Comparison of ENCODE assay signal across 28 cellular contexts in genomic region chr17:36778458-36778857, GRCh38.
DNase-seq lines count a peak whose midpoint lies in the region; ATAC-seq and TF ChIP-seq lines count a peak whose summit lies in the region.
"Had no signal": no experiment of that assay in that cellular context is flagged by ENCODE, and none has a peak within 500 bp of the region (broad histone marks: within the 10 kb centered on the region; RNA-seq: fewer than 3 reads in every experiment).

No MANE protein-coding gene starts in this region.

- H3K4me2 ChIP-seq in PC-9 = no peak overlapping the region
- H3K4me2 ChIP-seq: neural progenitor cell had no signal

- peaks cover 89% of the 10 kb centered on the region for H3K27me3 ChIP-seq in PC-9 (ENCODE audit: insufficient read depth, low read depth)
- H3K27me3 ChIP-seq: neural progenitor cell, uterus had no signal

- no peaks in the 10 kb centered on the region for H3F3A ChIP-seq in PC-9 (ENCODE audit: insufficient read depth, low read depth)

- H3K27me3 Mint-ChIP-seq in activated CD4-positive, alpha-beta T cell treated with anti-CD3 and anti-CD28 coated beads for 36 hours = peaks cover 27% of the 10 kb centered on the region

- H3K4me3 ChIP-seq in HEK293 (ENCODE audit: low read depth, low read length) = no peak overlapping the region
- no peak overlapping the region for H3K4me3 ChIP-seq in PC-9
- H3K4me3 ChIP-seq: colonic mucosa, neural progenitor cell, suprapubic skin, uterus had no signal

- H3K9me3 ChIP-seq in HEK293 (ENCODE audit: control insufficient read depth, insufficient read depth, low read depth, low read length) = no peaks in the 10 kb centered on the region
- H3K9me3 ChIP-seq in PC-9 (ENCODE audit: insufficient read depth, low read depth) = no peaks in the 10 kb centered on the region
- H3K9me3 ChIP-seq: colonic mucosa, suprapubic skin, uterus had no signal

- intact Hi-C loops in PC-9 (cut with micrococcal nuclease; ENCODE audit: unreplicated experiment) = no loop called here
- intact Hi-C loops in activated CD4-positive, alpha-beta T cell treated with anti-CD3 and anti-CD28 coated beads for 36 hours (cut with DNase I, micrococcal nuclease) = loop anchor here in 1 of 2 experiments (10.0 kb wide), 1 partner anchor 116 kb away; no protein-coding TSS in a partner anchor

- H4K20me1 ChIP-seq in PC-9 (ENCODE audit: insufficient read depth) = no peaks in the 10 kb centered on the region; the same call in 1 of the 2 replicates

- no peak for ATAC-seq in activated CD4-positive, alpha-beta T cell treated with anti-CD3 and anti-CD28 coated beads for 36 hours
- no peak for ATAC-seq in activated naive CD4-positive, alpha-beta T cell treated with anti-CD3 and anti-CD28 coated beads, Interleukin-2, amount 50 U/mL, for 72 hours
- ATAC-seq: activated CD4-positive, CD25-positive, alpha-beta regulatory T cell treated with anti-CD3 and anti-CD28 coated beads, Interleukin-2, amount 50 U/mL, for 24 hours; activated CD8-positive, alpha-beta T cell treated with anti-CD3 and anti-CD28 coated beads for 36 hours; left cardiac atrium; stimulated activated naive B cell treated with anti-CD40 and anti-IgM and Interleukin-4, amounts not matched to agents 10 μg/mL and 1 μg/mL and 100 μg/mL, for 72 hours had no signal

- peak; percentile 12 for DNase-seq in COLO829 (ENCODE audit: low spot score)
- DNase-seq in PC-9 = peak; percentile 3 to 56
- peak; percentile 99 for DNase-seq in left kidney (ENCODE audit: low read depth, low spot score)
- no peak for DNase-seq in activated CD4-positive, alpha-beta T cell treated with anti-CD3 and anti-CD28 coated beads for 36 hours
- no peak for DNase-seq in activated T-cell treated with anti-CD3 and anti-CD28 coated beads for 4 hours
- no peak for DNase-seq in activated naive CD4-positive, alpha-beta T cell treated with anti-CD3 and anti-CD28 coated beads, Interleukin-2, amount 50 U/mL, for 72 hours (ENCODE audit: low spot score in 2 of 2)
- DNase-seq in NCI-H345 treated with DMSO at 0.1 percent for 48 hours (lab: John Stamatoyannopoulos, UW; ENCODE audit: unreplicated experiment) = no peak
- DNase-seq: activated CD8-positive, alpha-beta T cell treated with anti-CD3 and anti-CD28 coated beads for 36 hours; anterior cingulate cortex; colonic mucosa; effector CD8-positive, alpha-beta T cell; left cardiac atrium; NCI-H1105 treated with DMSO at 0.1 percent for 48 hours; NCI-H2029; stimulated activated CD4-positive, alpha-beta T cell treated with anti-CD3 and anti-CD28 coated beads, Interleukin-4, amount 100 ng/mL, for 4 hours; stimulated activated naive B cell treated with anti-CD40 and anti-IgM and Interleukin-4, amounts not matched to agents 10 μg/mL and 1 μg/mL and 100 μg/mL, for 72 hours; uterus had no signal

- no peaks in the 10 kb centered on the region for H3K36me3 ChIP-seq in HEK293 (ENCODE audit: control insufficient read depth in 2 of 2, insufficient read depth in 1 of 2, low read length in 2 of 2)
- no peaks in the 10 kb centered on the region for H3K36me3 ChIP-seq in PC-9 (ENCODE audit: low read depth)
- H3K36me3 ChIP-seq: colonic mucosa, neural progenitor cell, suprapubic skin, uterus had no signal

- H2AFZ ChIP-seq in PC-9 = no peak overlapping the region
- H2AFZ ChIP-seq: neural progenitor cell had no signal

- H3K4me1 ChIP-seq in HEK293 (ENCODE audit: control insufficient read depth, insufficient read depth, low read length) (no peaks in the 10 kb centered on the region), PC-9 (replicated peaks; ENCODE audit: insufficient read depth) (no peaks in the 10 kb centered on the region)
- H3K4me1 ChIP-seq: colonic mucosa, neural progenitor cell, suprapubic skin, uterus had no signal

- TF ChIP-seq CTCF in HEK293 (tag by site-specific recombination; IDR thresholded peaks at IDR 0.05) (no peak), PC-9 (conservative IDR thresholded peaks at IDR 0.05) (no peak)

- no peaks in the 10 kb centered on the region for H3K9me2 ChIP-seq in PC-9 (ENCODE audit: insufficient read depth)

- H3K79me2 ChIP-seq in PC-9 (ENCODE audit: low read depth) = no peaks in the 10 kb centered on the region

- no TSS peak for BruUV-seq in PC-9 (replicated peaks; lab: Mats Ljungman, UMichigan)

- POLR2A ChIA-PET in HEK293 (lab: Yijun Ruan, JAX) (no interaction called here), PC-9 (lab: Charles Lee; ENCODE audit: unreplicated experiment) (no interaction called here)
- POLR2A ChIA-PET in activated CD4-positive, alpha-beta T cell treated with anti-CD3 and anti-CD28 coated beads for 36 hours (lab: Charles Lee) = no interaction called here

- CTCF ChIA-PET in HEK293 (lab: Yijun Ruan, JAX) = interaction anchor here (0.6 to 1.1 kb wide), 3 partner anchors 68 to 441 kb away, joined by 3 to 4 read pairs (median 3); no protein-coding TSS in a partner anchor
- CTCF ChIA-PET in PC-9 (lab: Charles Lee) = no interaction called here
- CTCF ChIA-PET in activated CD4-positive, alpha-beta T cell treated with anti-CD3 and anti-CD28 coated beads for 36 hours (lab: Charles Lee) = no interaction called here

- H3K27ac Mint-ChIP-seq in activated CD4-positive, alpha-beta T cell treated with anti-CD3 and anti-CD28 coated beads for 36 hours = no peak overlapping the region
- H3K27ac Mint-ChIP-seq in activated naive CD4-positive, alpha-beta T cell treated with anti-CD3 and anti-CD28 coated beads, Interleukin-2, amount 50 U/mL, for 72 hours = no peak overlapping the region
- H3K27ac Mint-ChIP-seq: activated CD8-positive, alpha-beta T cell treated with anti-CD3 and anti-CD28 coated beads for 36 hours; activated naive CD8-positive, alpha-beta T cell; activated T-helper 2 cell treated with anti-CD3 and anti-CD28 coated beads, Interferon-gamma antibody, Interleukin-2, Interleukin-4, amounts not matched to agents 10 μg/mL and 5 μg/mL and 100 μg/mL, durations not matched to agents 14 hours and 24 hours and 36 hours; CD14-positive monocyte; neural progenitor cell; progenitor cell of endocrine pancreas; stimulated activated naive B cell treated with anti-CD40 and anti-IgM and Interleukin-4, amounts not matched to agents 10 μg/mL and 1 μg/mL and 100 μg/mL, for 72 hours; T-helper 1 cell treated with Interleukin-12 subunit alpha and Interleukin-12 subunit beta and Interleukin-4 antibody, amounts not matched to agents 30 μg/mL and 1 μg/mL, for 36 hours had no signal

- no peak overlapping the region for H3K4me3 Mint-ChIP-seq in activated CD4-positive, alpha-beta T cell treated with anti-CD3 and anti-CD28 coated beads for 36 hours
- H3K4me3 Mint-ChIP-seq: activated CD8-positive, alpha-beta T cell treated with anti-CD3 and anti-CD28 coated beads for 36 hours; activated naive CD8-positive, alpha-beta T cell; neural progenitor cell; stimulated activated naive B cell treated with anti-CD40 and anti-IgM and Interleukin-4, amounts not matched to agents 10 μg/mL and 1 μg/mL and 100 μg/mL, for 72 hours; T-helper 1 cell treated with Interleukin-12 subunit alpha and Interleukin-12 subunit beta and Interleukin-4 antibody, amounts not matched to agents 30 μg/mL and 1 μg/mL, for 36 hours had no signal

- H3K9me3 Mint-ChIP-seq in activated CD4-positive, alpha-beta T cell treated with anti-CD3 and anti-CD28 coated beads for 36 hours (ENCODE audit: low read depth) = no peaks in the 10 kb centered on the region
- H3K9me3 Mint-ChIP-seq in activated naive CD4-positive, alpha-beta T cell treated with anti-CD3 and anti-CD28 coated beads, Interleukin-2, amount 50 U/mL, for 72 hours = peaks cover 0 to 4% of the 10 kb centered on the region in 2 donors
- H3K9me3 Mint-ChIP-seq: activated CD8-positive, alpha-beta T cell treated with anti-CD3 and anti-CD28 coated beads for 36 hours; activated T-helper 2 cell treated with anti-CD3 and anti-CD28 coated beads, Interferon-gamma antibody, Interleukin-2, Interleukin-4, amounts not matched to agents 10 μg/mL and 5 μg/mL and 100 μg/mL, durations not matched to agents 14 hours and 24 hours and 36 hours; neural progenitor cell; T-helper 1 cell treated with Interleukin-12 subunit alpha and Interleukin-12 subunit beta and Interleukin-4 antibody, amounts not matched to agents 30 μg/mL and 1 μg/mL, for 36 hours had no signal

- no peaks in the 10 kb centered on the region for H3K36me3 Mint-ChIP-seq in activated CD4-positive, alpha-beta T cell treated with anti-CD3 and anti-CD28 coated beads for 36 hours (ENCODE audit: low read depth)
- no peaks in the 10 kb centered on the region for H3K36me3 Mint-ChIP-seq in activated naive CD4-positive, alpha-beta T cell treated with anti-CD3 and anti-CD28 coated beads, Interleukin-2, amount 50 U/mL, for 72 hours
- H3K36me3 Mint-ChIP-seq: activated naive CD8-positive, alpha-beta T cell; CD14-positive monocyte; neural progenitor cell; stimulated activated naive B cell treated with anti-CD40 and anti-IgM and Interleukin-4, amounts not matched to agents 10 μg/mL and 1 μg/mL and 100 μg/mL, for 72 hours had no signal

- no peaks in the 10 kb centered on the region for H3K4me1 Mint-ChIP-seq in activated CD4-positive, alpha-beta T cell treated with anti-CD3 and anti-CD28 coated beads for 36 hours
- H3K4me1 Mint-ChIP-seq: CD14-positive monocyte; stimulated activated naive B cell treated with anti-CD40 and anti-IgM and Interleukin-4, amounts not matched to agents 10 μg/mL and 1 μg/mL and 100 μg/mL, for 72 hours had no signal

- no peak overlapping the region for H3K27ac ChIP-seq in HEK293 (ENCODE audit: extremely low read depth, low read depth, low read length)
- H3K27ac ChIP-seq in PC-9 = no peak overlapping the region
- H3K27ac ChIP-seq: colonic mucosa, epithelial cell of prostate, neural progenitor cell, RWPE1, suprapubic skin, uterus had no signal

TF ChIP-seq in HEK293, 187 proteins besides CTCF, POLR2A, EP300 and RAD21 (continues in another document):
- TF ChIP-seq ZNF624 (tag by site-specific recombination; IDR thresholded peaks at IDR 0.05) = no peak
- peak; percentile 79 for TF ChIP-seq ZNF558 (tag by site-specific recombination; IDR thresholded peaks at IDR 0.05)
- no peak for TF ChIP-seq ZNF704 (tag by site-specific recombination; IDR thresholded peaks at IDR 0.05)

Comparison
In these comparisons a context has a peak if more than half of its experiments do, and no peak if none do; other contexts are left out.
1. DNase-seq: peak in COLO829 (single experiment), PC-9 (2 of 2) and left kidney (single experiment); none in activated CD4-positive, alpha-beta T cell treated with anti-CD3 and anti-CD28 coated beads for 36 hours (single experiment), activated T-cell treated with anti-CD3 and anti-CD28 coated beads for 4 hours (single experiment), activated naive CD4-positive, alpha-beta T cell treated with anti-CD3 and anti-CD28 coated beads, Interleukin-2, amount 50 U/mL, for 72 hours (0 of 2) and NCI-H345 treated with DMSO at 0.1 percent for 48 hours (single experiment).